Comparison of ENCODE assay signal across 15 cellular contexts in the genomic region with DNA sequence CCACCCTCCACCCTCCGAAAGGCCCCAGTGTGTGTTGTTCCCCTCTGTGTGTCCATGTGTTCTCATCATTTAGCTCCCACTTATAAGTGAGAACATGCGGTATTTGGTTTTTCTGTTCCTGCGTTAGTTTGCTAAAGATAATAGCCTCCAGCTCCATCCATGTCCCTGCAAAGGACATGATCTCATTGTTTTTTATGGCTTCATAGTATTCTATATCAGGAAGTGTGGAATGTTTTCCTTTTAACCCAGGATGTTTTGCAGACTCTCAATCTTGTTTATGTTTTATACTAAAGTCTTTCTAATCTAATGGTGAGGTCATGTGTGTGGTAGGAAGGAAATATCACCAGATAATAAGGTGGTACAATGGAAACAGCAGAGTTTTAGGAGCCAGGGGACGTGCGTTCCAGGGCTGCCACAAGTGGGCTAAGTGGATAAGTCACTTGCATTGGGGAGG. TPM values are rescaled to one million over a fixed set of nuclear protein-coding genes. Genes with fewer than 3 reads are reported as not detected.
"Had no signal": no experiment of that assay in that cellular context is flagged by ENCODE, and none has a peak within 500 bp of the region (broad histone marks: within the 10 kb centered on the region; RNA-seq: fewer than 3 reads in every experiment).

No MANE protein-coding gene starts in this region.

RNA-seq across cellular contexts. Expression of gene LYZL2, which starts 14.9 kb away (rescaled TPM):
- total RNA-seq: activated CD4-positive, alpha-beta memory T cell treated with anti-CD3 and anti-CD28 coated beads for 36 hours; activated T-cell treated with anti-CD3 and anti-CD28 coated beads, Interleukin-2, amount 50 U/mL, for 72 hours; bronchial epithelial cell; esophagus mucosa; hepatocyte; kidney epithelial cell; lower leg skin; mesenteric fat pad; mucosa of gallbladder; neural crest cell; occipital lobe; skeletal muscle tissue; T-helper 2 cell treated with Interferon-gamma antibody and Interleukin-4, amounts not matched to agents 100 ng/mL and 5 ng/mL, for 36 hours; tibial nerve; uterus had no signal
